ENCODE assay signal across 1 cellular context in the genomic region with DNA sequence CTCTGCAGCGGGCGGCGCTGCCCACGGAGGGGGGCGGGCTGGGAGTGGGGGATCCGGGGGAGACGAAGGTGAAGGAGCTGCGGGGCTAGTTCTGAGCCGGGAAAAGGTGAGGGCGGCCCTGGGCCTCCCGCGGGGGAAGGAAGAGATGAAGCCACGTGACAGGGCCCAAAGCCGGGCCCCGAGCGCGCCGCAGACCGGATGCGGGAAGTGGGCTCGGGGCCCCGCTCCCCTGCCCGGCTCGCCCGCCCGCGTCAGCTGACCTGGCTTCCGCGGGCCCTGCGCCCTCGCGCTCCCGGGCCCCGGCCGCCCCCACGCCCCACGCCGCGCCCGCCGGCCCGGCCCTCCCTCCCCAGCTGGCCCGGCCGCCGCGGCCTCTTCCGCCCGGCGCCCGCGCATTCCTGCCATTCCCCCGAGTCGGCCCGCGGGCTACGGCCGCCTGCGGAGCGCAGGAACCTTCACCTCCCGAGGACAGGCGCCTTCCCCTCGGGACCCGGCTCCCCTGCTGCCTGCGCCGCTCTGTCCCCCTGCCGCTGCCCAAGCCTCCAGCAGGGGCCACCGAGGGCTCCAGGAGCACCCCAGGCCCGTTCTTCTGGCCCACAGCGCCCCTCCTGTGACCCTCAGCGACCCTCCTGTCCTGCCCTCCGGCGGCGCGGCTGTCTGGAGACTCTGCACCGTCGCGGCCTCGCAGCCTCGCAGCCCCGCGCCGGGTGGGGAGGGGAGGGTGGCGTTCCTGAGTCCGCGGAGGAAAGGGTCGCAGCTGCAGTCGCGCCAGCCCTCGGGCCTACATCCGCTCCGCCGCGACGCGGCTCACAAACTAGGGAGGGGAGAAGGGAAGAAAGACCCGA.
TF ChIP-seq lines count a peak whose summit lies in the region.

No MANE protein-coding gene starts in this region.

TF ChIP-seq in WTC11, 78 proteins besides CTCF, POLR2A, EP300 and RAD21 (continued from another document):
- TF ChIP-seq, protein P1, sequence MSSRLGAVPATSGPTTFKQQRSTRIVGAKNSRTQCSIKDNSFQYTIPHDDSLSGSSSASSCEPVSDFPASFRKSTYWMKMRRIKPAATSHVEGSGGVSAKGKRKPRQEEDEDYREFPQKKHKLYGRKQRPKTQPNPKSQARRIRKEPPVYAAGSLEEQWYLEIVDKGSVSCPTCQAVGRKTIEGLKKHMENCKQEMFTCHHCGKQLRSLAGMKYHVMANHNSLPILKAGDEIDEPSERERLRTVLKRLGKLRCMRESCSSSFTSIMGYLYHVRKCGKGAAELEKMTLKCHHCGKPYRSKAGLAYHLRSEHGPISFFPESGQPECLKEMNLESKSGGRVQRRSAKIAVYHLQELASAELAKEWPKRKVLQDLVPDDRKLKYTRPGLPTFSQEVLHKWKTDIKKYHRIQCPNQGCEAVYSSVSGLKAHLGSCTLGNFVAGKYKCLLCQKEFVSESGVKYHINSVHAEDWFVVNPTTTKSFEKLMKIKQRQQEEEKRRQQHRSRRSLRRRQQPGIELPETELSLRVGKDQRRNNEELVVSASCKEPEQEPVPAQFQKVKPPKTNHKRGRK (CRISPR knock-in tag; IDR thresholded peaks at IDR 0.05; ENCODE audit: borderline replicate concordance) = no peak
- TF ChIP-seq ZNF416 (CRISPR knock-in tag; IDR thresholded peaks at IDR 0.05) (no peak), SOX15 (CRISPR knock-in tag; IDR thresholded peaks at IDR 0.05) (no peak)
